In the genomic region with DNA sequence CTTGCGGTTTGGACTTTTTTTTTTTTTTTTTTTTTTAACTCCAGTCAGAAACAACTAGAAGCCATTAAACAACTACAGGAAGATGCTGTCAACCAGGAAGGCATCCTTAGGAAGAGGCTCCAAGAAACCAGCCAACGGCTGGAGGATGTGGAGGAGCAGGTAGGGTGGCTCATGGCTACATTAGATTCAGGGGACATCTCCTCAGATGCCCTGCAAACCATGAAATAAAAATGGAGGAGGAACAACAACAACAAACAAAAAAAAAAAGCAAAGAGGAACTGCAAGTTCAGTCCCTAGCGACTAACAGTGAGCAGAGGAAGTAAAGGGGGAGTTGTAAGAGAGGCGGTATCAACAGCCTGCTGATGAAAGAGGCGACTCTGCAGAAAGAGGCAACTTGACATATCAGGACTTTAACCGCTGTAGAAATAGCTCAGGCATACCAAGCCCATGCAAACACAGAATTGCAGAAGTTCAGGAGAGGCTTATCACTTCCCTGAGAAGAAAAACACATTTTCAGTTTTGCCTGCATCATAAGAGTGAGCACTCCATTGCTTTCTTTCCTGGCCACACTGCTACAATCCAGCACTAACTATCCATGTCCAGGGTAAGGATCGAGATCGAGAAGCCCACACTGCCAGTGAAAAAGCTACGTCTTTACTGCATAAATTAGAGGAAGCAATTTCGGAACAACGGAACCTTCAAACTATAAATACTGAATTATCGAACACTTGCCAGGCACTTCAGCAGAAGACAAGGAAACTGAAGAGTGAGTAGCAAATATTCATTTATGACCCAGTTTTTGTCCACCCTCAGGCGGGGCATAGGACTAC, we compare ENCODE assay signal across 1 cellular context.
TF ChIP-seq lines count a peak whose summit lies in the region.

No MANE protein-coding gene starts in this region.

TF ChIP-seq in GM12878, 131 proteins besides CTCF, POLR2A, EP300 and RAD21 (continued from another document and continues in another):
- TF ChIP-seq, protein P1, sequence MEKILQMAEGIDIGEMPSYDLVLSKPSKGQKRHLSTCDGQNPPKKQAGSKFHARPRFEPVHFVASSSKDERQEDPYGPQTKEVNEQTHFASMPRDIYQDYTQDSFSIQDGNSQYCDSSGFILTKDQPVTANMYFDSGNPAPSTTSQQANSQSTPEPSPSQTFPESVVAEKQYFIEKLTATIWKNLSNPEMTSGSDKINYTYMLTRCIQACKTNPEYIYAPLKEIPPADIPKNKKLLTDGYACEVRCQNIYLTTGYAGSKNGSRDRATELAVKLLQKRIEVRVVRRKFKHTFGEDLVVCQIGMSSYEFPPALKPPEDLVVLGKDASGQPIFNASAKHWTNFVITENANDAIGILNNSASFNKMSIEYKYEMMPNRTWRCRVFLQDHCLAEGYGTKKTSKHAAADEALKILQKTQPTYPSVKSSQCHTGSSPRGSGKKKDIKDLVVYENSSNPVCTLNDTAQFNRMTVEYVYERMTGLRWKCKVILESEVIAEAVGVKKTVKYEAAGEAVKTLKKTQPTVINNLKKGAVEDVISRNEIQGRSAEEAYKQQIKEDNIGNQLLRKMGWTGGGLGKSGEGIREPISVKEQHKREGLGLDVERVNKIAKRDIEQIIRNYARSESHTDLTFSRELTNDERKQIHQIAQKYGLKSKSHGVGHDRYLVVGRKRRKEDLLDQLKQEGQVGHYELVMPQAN (conservative IDR thresholded peaks at IDR 0.05), result peak; percentile 52
- TF ChIP-seq, protein P2, sequence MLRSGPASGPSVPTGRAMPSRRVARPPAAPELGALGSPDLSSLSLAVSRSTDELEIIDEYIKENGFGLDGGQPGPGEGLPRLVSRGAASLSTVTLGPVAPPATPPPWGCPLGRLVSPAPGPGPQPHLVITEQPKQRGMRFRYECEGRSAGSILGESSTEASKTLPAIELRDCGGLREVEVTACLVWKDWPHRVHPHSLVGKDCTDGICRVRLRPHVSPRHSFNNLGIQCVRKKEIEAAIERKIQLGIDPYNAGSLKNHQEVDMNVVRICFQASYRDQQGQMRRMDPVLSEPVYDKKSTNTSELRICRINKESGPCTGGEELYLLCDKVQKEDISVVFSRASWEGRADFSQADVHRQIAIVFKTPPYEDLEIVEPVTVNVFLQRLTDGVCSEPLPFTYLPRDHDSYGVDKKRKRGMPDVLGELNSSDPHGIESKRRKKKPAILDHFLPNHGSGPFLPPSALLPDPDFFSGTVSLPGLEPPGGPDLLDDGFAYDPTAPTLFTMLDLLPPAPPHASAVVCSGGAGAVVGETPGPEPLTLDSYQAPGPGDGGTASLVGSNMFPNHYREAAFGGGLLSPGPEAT (IDR thresholded peaks at IDR 0.05; ENCODE audit: low read depth), result peak; percentile 75
- TF ChIP-seq KLF5 (IDR thresholded peaks at IDR 0.05; ENCODE audit: partially characterized antibody), result no peak
- 0 out of 2 replicates have a peak, but pooled peaks have one; percentile 1 for TF ChIP-seq JUNB (IDR thresholded peaks at IDR 0.05)
- no peak for TF ChIP-seq NR2F1 (conservative IDR thresholded peaks at IDR 0.05)
- peak; percentile 63; the same call in 1 of the 2 replicates for TF ChIP-seq CREB1 (IDR thresholded peaks at IDR 0.05; ENCODE audit: low read depth)
- no peak for TF ChIP-seq WRNIP1 (IDR thresholded peaks at IDR 0.05; ENCODE audit: borderline replicate concordance, low read depth, low read length)
- no peak for TF ChIP-seq CBX3 (IDR thresholded peaks at IDR 0.05; ENCODE audit: borderline replicate concordance, low read depth)
- no peak for TF ChIP-seq RAD51 (IDR thresholded peaks at IDR 0.05)
- 0 out of 2 replicates have a peak, but pooled peaks have one; percentile 34 for TF ChIP-seq SIN3A (IDR thresholded peaks at IDR 0.05; ENCODE audit: low read depth, low read length)
- TF ChIP-seq TCF3 (IDR thresholded peaks at IDR 0.05; ENCODE audit: borderline replicate concordance, insufficient read depth, low read depth, low read length), result 0 out of 2 replicates have a peak, but pooled peaks have one; percentile 15
- peak in 1 of 2 experiments; percentile 7; a peak in 1 of 4 replicates for TF ChIP-seq BHLHE40 (IDR thresholded peaks at IDR 0.05; ENCODE audit: borderline replicate concordance in 1 of 2, low read depth in 2 of 2, low read length in 1 of 2)
- TF ChIP-seq FOXK2 (IDR thresholded peaks at IDR 0.05), result no peak
- TF ChIP-seq RFX5 (IDR thresholded peaks at IDR 0.05; ENCODE audit: low read depth, low read length), result no peak
- TF ChIP-seq MEF2B (IDR thresholded peaks at IDR 0.05; ENCODE audit: partially characterized antibody, poor library complexity, severe bottlenecking), result peak; percentile 79
- TF ChIP-seq MEF2A (IDR thresholded peaks at IDR 0.05; ENCODE audit: insufficient read depth, low read depth, low read length), result peak; percentile 31; the same call in 1 of the 2 replicates
- TF ChIP-seq PML (IDR thresholded peaks at IDR 0.05; ENCODE audit: low read length), result peak; percentile 78
- TF ChIP-seq SP1 (IDR thresholded peaks at IDR 0.05; ENCODE audit: low read depth, low read length), result no peak
- no peak; the same call in 1 of the 2 replicates for TF ChIP-seq CREM (IDR thresholded peaks at IDR 0.05; ENCODE audit: low read depth)
- TF ChIP-seq, protein P3, sequence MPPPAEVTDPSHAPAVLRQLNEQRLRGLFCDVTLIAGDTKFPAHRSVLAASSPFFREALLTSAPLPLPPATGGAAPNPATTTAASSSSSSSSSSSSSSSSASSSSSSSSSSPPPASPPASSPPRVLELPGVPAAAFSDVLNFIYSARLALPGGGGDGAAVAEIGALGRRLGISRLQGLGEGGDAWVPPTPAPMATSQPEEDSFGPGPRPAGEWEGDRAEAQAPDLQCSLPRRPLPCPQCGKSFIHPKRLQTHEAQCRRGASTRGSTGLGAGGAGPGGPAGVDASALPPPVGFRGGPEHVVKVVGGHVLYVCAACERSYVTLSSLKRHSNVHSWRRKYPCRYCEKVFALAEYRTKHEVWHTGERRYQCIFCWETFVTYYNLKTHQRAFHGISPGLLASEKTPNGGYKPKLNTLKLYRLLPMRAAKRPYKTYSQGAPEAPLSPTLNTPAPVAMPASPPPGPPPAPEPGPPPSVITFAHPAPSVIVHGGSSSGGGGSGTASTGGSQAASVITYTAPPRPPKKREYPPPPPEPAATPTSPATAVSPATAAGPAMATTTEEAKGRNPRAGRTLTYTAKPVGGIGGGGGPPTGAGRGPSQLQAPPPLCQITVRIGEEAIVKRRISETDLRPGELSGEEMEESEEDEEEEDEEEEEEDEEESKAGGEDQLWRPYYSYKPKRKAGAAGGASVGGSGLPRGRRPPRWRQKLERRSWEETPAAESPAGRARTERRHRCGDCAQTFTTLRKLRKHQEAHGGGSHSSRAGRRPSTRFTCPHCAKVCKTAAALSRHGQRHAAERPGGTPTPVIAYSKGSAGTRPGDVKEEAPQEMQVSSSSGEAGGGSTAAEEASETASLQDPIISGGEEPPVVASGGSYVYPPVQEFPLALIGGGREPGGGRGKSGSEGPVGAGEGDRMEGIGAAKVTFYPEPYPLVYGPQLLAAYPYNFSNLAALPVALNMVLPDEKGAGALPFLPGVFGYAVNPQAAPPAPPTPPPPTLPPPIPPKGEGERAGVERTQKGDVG (CRISPR knock-in tag; IDR thresholded peaks at IDR 0.05), result no peak
- no peak for TF ChIP-seq CHD4 (IDR thresholded peaks at IDR 0.05)
- TF ChIP-seq, protein P4, sequence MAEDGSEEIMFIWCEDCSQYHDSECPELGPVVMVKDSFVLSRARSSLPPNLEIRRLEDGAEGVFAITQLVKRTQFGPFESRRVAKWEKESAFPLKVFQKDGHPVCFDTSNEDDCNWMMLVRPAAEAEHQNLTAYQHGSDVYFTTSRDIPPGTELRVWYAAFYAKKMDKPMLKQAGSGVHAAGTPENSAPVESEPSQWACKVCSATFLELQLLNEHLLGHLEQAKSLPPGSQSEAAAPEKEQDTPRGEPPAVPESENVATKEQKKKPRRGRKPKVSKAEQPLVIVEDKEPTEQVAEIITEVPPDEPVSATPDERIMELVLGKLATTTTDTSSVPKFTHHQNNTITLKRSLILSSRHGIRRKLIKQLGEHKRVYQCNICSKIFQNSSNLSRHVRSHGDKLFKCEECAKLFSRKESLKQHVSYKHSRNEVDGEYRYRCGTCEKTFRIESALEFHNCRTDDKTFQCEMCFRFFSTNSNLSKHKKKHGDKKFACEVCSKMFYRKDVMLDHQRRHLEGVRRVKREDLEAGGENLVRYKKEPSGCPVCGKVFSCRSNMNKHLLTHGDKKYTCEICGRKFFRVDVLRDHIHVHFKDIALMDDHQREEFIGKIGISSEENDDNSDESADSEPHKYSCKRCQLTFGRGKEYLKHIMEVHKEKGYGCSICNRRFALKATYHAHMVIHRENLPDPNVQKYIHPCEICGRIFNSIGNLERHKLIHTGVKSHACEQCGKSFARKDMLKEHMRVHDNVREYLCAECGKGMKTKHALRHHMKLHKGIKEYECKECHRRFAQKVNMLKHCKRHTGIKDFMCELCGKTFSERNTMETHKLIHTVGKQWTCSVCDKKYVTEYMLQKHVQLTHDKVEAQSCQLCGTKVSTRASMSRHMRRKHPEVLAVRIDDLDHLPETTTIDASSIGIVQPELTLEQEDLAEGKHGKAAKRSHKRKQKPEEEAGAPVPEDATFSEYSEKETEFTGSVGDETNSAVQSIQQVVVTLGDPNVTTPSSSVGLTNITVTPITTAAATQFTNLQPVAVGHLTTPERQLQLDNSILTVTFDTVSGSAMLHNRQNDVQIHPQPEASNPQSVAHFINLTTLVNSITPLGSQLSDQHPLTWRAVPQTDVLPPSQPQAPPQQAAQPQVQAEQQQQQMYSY (CRISPR knock-in tag; IDR thresholded peaks at IDR 0.05), result no peak
- TF ChIP-seq BRCA1 (IDR thresholded peaks at IDR 0.05; ENCODE audit: low read depth, low read length), result no peak
- TF ChIP-seq, protein P5, sequence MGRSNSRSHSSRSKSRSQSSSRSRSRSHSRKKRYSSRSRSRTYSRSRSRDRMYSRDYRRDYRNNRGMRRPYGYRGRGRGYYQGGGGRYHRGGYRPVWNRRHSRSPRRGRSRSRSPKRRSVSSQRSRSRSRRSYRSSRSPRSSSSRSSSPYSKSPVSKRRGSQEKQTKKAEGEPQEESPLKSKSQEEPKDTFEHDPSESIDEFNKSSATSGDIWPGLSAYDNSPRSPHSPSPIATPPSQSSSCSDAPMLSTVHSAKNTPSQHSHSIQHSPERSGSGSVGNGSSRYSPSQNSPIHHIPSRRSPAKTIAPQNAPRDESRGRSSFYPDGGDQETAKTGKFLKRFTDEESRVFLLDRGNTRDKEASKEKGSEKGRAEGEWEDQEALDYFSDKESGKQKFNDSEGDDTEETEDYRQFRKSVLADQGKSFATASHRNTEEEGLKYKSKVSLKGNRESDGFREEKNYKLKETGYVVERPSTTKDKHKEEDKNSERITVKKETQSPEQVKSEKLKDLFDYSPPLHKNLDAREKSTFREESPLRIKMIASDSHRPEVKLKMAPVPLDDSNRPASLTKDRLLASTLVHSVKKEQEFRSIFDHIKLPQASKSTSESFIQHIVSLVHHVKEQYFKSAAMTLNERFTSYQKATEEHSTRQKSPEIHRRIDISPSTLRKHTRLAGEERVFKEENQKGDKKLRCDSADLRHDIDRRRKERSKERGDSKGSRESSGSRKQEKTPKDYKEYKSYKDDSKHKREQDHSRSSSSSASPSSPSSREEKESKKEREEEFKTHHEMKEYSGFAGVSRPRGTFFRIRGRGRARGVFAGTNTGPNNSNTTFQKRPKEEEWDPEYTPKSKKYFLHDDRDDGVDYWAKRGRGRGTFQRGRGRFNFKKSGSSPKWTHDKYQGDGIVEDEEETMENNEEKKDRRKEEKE (IDR thresholded peaks at IDR 0.05), result no peak
- TF ChIP-seq, protein P6, sequence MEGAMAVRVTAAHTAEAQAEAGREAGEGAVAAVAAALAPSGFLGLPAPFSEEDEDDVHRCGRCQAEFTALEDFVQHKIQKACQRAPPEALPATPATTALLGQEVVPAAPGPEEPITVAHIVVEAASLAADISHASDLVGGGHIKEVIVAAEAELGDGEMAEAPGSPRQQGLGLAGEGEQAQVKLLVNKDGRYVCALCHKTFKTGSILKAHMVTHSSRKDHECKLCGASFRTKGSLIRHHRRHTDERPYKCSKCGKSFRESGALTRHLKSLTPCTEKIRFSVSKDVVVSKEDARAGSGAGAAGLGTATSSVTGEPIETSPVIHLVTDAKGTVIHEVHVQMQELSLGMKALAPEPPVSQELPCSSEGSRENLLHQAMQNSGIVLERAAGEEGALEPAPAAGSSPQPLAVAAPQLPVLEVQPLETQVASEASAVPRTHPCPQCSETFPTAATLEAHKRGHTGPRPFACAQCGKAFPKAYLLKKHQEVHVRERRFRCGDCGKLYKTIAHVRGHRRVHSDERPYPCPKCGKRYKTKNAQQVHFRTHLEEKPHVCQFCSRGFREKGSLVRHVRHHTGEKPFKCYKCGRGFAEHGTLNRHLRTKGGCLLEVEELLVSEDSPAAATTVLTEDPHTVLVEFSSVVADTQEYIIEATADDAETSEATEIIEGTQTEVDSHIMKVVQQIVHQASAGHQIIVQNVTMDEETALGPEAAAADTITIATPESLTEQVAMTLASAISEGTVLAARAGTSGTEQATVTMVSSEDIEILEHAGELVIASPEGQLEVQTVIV (IDR thresholded peaks at IDR 0.05; ENCODE audit: borderline replicate concordance, partially characterized antibody), result no peak
- TF ChIP-seq, protein P7, sequence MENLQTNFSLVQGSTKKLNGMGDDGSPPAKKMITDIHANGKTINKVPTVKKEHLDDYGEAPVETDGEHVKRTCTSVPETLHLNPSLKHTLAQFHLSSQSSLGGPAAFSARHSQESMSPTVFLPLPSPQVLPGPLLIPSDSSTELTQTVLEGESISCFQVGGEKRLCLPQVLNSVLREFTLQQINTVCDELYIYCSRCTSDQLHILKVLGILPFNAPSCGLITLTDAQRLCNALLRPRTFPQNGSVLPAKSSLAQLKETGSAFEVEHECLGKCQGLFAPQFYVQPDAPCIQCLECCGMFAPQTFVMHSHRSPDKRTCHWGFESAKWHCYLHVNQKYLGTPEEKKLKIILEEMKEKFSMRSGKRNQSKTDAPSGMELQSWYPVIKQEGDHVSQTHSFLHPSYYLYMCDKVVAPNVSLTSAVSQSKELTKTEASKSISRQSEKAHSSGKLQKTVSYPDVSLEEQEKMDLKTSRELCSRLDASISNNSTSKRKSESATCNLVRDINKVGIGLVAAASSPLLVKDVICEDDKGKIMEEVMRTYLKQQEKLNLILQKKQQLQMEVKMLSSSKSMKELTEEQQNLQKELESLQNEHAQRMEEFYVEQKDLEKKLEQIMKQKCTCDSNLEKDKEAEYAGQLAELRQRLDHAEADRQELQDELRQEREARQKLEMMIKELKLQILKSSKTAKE (IDR thresholded peaks at IDR 0.05; ENCODE audit: low read depth, poor library complexity, severe bottlenecking), result no peak
- TF ChIP-seq ZNF24 (IDR thresholded peaks at IDR 0.05), result no peak
- no peak for TF ChIP-seq SIX5 (IDR thresholded peaks at IDR 0.05; ENCODE audit: low read depth, low read length, severe bottlenecking)
- TF ChIP-seq BMI1 (IDR thresholded peaks at IDR 0.05; ENCODE audit: borderline replicate concordance), result no peak
- TF ChIP-seq TARDBP (IDR thresholded peaks at IDR 0.05; ENCODE audit: borderline replicate concordance), result peak; percentile 42; the same call in 1 of the 2 replicates
- TF ChIP-seq SREBF1 (IDR thresholded peaks at IDR 0.05; ENCODE audit: low read length), result 0 out of 2 replicates have a peak, but pooled peaks have one; percentile 28
- TF ChIP-seq, protein P8, sequence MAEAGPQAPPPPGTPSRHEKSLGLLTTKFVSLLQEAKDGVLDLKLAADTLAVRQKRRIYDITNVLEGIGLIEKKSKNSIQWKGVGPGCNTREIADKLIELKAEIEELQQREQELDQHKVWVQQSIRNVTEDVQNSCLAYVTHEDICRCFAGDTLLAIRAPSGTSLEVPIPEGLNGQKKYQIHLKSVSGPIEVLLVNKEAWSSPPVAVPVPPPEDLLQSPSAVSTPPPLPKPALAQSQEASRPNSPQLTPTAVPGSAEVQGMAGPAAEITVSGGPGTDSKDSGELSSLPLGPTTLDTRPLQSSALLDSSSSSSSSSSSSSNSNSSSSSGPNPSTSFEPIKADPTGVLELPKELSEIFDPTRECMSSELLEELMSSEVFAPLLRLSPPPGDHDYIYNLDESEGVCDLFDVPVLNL (IDR thresholded peaks at IDR 0.05; ENCODE audit: low read depth, low read length), result no peak
- no peak; the same call in 1 of the 2 replicates for TF ChIP-seq ZBED1 (IDR thresholded peaks at IDR 0.05; ENCODE audit: borderline replicate concordance)
- no peak for TF ChIP-seq ZNF274 (IDR thresholded peaks at IDR 0.05; ENCODE audit: insufficient read depth, insufficient read length)
